In the genomic region with DNA sequence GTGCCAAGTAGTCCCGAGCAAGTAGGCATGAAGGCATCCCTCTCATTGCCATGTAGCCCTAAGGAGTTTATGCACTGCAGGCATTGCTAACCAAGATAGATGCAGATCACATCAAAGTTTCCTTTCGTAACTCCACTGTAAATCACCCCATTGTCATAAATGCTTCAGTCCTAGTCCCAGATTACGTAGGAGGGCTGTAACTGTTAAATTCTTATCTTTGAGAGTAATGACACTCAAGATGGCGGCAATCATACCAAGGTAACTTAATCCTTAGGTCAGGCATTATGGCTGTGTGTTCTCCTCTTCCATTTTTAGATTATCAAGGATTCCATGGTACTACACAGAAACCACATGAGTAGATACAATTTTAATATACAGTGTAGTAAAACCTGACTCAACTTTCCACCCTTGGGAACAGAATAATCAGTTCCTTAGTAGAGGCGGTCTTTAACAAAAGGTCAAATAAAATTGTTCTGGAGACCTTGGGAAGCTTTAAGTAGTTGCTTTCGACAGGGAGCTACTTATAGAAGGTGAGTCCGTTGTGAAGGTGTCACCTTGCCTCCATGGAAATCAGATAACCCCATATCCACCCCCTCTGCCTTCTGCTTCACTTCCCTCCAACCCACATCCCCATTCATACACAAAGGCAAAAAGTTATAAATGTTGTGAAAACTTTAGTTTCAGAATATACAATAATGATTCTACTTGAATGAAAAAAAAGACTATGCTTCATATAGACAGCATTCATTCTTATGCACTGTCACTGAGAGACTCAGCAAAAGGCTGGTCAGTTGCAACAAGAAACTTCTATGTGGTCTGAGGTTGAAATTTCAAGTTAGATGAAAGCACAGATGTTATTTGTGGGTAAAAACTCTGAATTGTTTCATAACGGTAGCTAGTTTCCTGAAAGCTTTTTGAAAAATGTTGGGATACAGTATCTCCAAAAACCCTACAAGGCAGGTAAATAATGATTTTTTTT, we compare ENCODE assay signal across 10 cellular contexts.
DNase-seq lines count a peak whose midpoint lies in the region; ATAC-seq, FAIRE-seq and TF ChIP-seq lines count a peak whose summit lies in the region.
"Had no signal": no experiment of that assay in that cellular context is flagged by ENCODE, and none has a peak within 500 bp of the region (broad histone marks: within the 10 kb centered on the region; RNA-seq: fewer than 3 reads in every experiment).

No MANE protein-coding gene starts in this region.

- H3K27ac ChIP-seq in parathyroid adenoma = no peak overlapping the region
- H3K27ac ChIP-seq: PC-9, VCaP had no signal

- peak; percentile 20 for DNase-seq in GM19239 (ENCODE audit: insufficient read length, low spot score)
- DNase-seq in AG20443 (ENCODE audit: low spot score) = no peak
- no peak for DNase-seq in pons (ENCODE audit: low spot score)
- DNase-seq in retina = no peak
- DNase-seq: NCI-H1694 treated with DMSO at 0.1 percent for 48 hours, PC-9 had no signal

- H3K36me3 ChIP-seq in parathyroid adenoma (ENCODE audit: control insufficient read depth, insufficient read depth, low read length) = no peaks in the 10 kb centered on the region

- no peak overlapping the region for H3K4me3 ChIP-seq in parathyroid adenoma (ENCODE audit: low read depth, low read length)
- H3K4me3 ChIP-seq: PC-9 had no signal

- no peak overlapping the region for H3K4me2 ChIP-seq in parathyroid adenoma (ENCODE audit: low read length)
- H3K4me2 ChIP-seq: PC-9 had no signal

- FAIRE-seq in GM19239 (lab: Jason Lieb, UNC) = peak; percentile 82

- H2AFZ ChIP-seq in parathyroid adenoma = peak overlapping the region; percentile 9
- H2AFZ ChIP-seq: PC-9 had no signal

- H3K9me3 ChIP-seq in parathyroid adenoma (ENCODE audit: control insufficient read depth, low read length) = no peaks in the 10 kb centered on the region

- H3K4me1 ChIP-seq in parathyroid adenoma = no peaks in the 10 kb centered on the region

- no peaks in the 10 kb centered on the region for H3K79me2 ChIP-seq in parathyroid adenoma

- H3K9ac ChIP-seq in parathyroid adenoma = no peak overlapping the region

- H3K27me3 ChIP-seq in parathyroid adenoma (ENCODE audit: control insufficient read depth, insufficient read depth, low read length) = no peaks in the 10 kb centered on the region

- ATAC-seq in HG02588 (IDR thresholded peaks at IDR 0.05; ENCODE audit: unreplicated experiment) = peak; percentile 91
- peak; percentile 93 for ATAC-seq in HG03432 (IDR thresholded peaks at IDR 0.05; ENCODE audit: unreplicated experiment)

- no peak for TF ChIP-seq CTCF in parathyroid adenoma (IDR thresholded peaks at IDR 0.05)
